Comparison of ENCODE assay signal across 20 cellular contexts in the genomic region with DNA sequence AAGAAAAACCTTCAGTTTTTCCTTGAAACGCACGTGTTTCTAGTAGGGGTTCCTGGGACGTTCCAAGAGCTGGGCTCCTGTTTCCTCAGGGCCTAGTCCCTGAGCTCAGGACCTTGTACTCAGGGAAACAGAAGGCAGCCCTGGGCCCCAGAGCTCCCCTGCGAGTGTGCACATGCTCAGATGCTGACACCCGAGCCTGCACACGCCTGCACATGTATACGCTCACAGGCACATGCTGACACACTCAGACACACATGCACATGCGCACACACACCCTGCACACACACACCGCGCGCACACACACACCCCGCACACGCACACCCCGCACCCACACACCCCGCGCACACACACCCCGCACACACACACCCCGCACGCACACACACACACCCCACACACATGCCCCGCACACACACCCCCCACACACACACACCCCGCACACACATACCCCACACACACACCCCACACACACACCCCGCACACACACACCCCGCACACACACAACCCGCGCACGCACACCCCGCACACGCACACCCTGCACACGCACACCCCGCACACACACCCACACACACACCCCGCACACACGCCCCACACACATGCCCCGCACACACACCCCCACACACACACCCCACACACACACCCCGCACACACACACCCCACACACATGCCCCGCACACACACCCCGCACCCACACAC. TPM values are rescaled to one million over a fixed set of nuclear protein-coding genes. Genes with fewer than 3 reads are reported as not detected.
DNase-seq lines count a peak whose midpoint lies in the region; TF ChIP-seq lines count a peak whose summit lies in the region.
"Had no signal": no experiment of that assay in that cellular context is flagged by ENCODE, and none has a peak within 500 bp of the region (broad histone marks: within the 10 kb centered on the region; RNA-seq: fewer than 3 reads in every experiment).

No MANE protein-coding gene starts in this region.

- peak overlapping the region; percentile 89 for H2AK5ac ChIP-seq in neuronal stem cell (ENCODE audit: low read depth, low read length)

- H3K4me3 ChIP-seq in HEK293 (ENCODE audit: low read depth, low read length): no peak overlapping the region
- H3K4me3 ChIP-seq in neuronal stem cell (ENCODE audit: low read length in 2 of 2): peak overlapping the region in 1 of 2 donors; percentile 66
- H3K4me3 ChIP-seq in right atrium auricular region: no peak overlapping the region
- H3K4me3 ChIP-seq: heart right ventricle had no signal

- H3K23ac ChIP-seq in neuronal stem cell (ENCODE audit: low read depth, low read length, poor library complexity): peak overlapping the region; percentile 74

- H3K79me1 ChIP-seq in neuronal stem cell (ENCODE audit: low read depth, low read length): no peaks in the 10 kb centered on the region

- peak overlapping the region; percentile 84 for H2AFZ ChIP-seq in neuronal stem cell (ENCODE audit: low read length)

- peak overlapping the region; percentile 88 for H3K18ac ChIP-seq in neuronal stem cell (ENCODE audit: low read length)

- H4K91ac ChIP-seq in neuronal stem cell (ENCODE audit: low read depth, low read length, poor library complexity): peak overlapping the region; percentile 89

- DNase-seq in NCI-H82 (lab: John Stamatoyannopoulos, UW) (peak; percentile 7), NCI-H82 treated with DMSO at 0.1 percent for 48 hours (lab: John Stamatoyannopoulos, UW; ENCODE audit: unreplicated experiment) (no peak), neuronal stem cell (ENCODE audit: low spot score) (no peak), right atrium auricular region (ENCODE audit: low spot score) (no peak), nucleus accumbens (lab: John Stamatoyannopoulos, UW) (no peak), HK-2 (ENCODE audit: unreplicated experiment) (no peak)
- DNase-seq: amniotic stem cell; CD4-positive, alpha-beta T cell; central memory CD4-positive, alpha-beta T cell; effector memory CD4-positive, alpha-beta T cell; heart right ventricle; mesendoderm; NCI-H2081 treated with DMSO at 0.1 percent for 48 hours; NCI-H774; SW 1271; WERI-Rb-1 had no signal

- no peak overlapping the region for H2BK120ac ChIP-seq in neuronal stem cell (ENCODE audit: low read depth, low read length)

- peaks cover 8 to 16% (median 14%) of the 10 kb centered on the region in 5 experiments for H3K9me3 Mint-ChIP-seq in brain
- H3K9me3 Mint-ChIP-seq: activated T-helper 17 cell treated with anti-CD3 and anti-CD28 coated beads, Interleukin-2, amount 50 U/mL, for 72 hours; CD4-positive, alpha-beta T cell had no signal

- H3K36me3 ChIP-seq in HEK293 (ENCODE audit: control insufficient read depth in 2 of 2, insufficient read depth in 1 of 2, low read length in 2 of 2): no peaks in the 10 kb centered on the region
- no peaks in the 10 kb centered on the region for H3K36me3 ChIP-seq in neuronal stem cell (replicated peaks in 1 of 2; ENCODE audit: control insufficient read depth in 2 of 2, insufficient read depth in 2 of 2, low read length in 2 of 2)
- H3K36me3 ChIP-seq in right atrium auricular region: no peaks in the 10 kb centered on the region
- H3K36me3 ChIP-seq: heart right ventricle, WERI-Rb-1 had no signal

- H3K9me3 ChIP-seq in HEK293 (ENCODE audit: control insufficient read depth, insufficient read depth, low read depth, low read length) (no peaks in the 10 kb centered on the region), neuronal stem cell (replicated peaks in 1 of 2; ENCODE audit: control insufficient read depth in 2 of 2, insufficient read depth in 1 of 2, low read depth in 1 of 2, low read length in 2 of 2) (peaks cover 0 to 1% of the 10 kb centered on the region in 2 donors), right atrium auricular region (peaks cover 0 to 15% of the 10 kb centered on the region in 2 donors)

- H3K4me1 ChIP-seq in HEK293 (ENCODE audit: control insufficient read depth, insufficient read depth, low read length): 0 out of 2 replicates have a peak, but pooled peaks cover 3% of the 10 kb centered on the region
- H3K4me1 ChIP-seq in neuronal stem cell (ENCODE audit: control insufficient read depth in 2 of 2, insufficient read depth in 1 of 2, low read depth in 1 of 2, low read length in 2 of 2): peaks cover 17 to 28% of the 10 kb centered on the region in 2 donors
- no peaks in the 10 kb centered on the region for H3K4me1 ChIP-seq in right atrium auricular region

- WGBS in neuronal stem cell (ENCODE audit: extremely low coverage in 2 of 2, insufficient read length in 2 of 2, insufficient replicate concordance in 1 of 2), 2 donors: 100% methylated on average over 1 of the region's 36 CpGs; no CpG with 5 or more reads in 1 of the 2 donors

- H3K36me3 Mint-ChIP-seq in brain: peaks cover 8% of the 10 kb centered on the region

- H3K27ac Mint-ChIP-seq in brain: peak overlapping the region in 4 of 5 experiments; percentile 10 to 78 (median 51)
- H3K27ac Mint-ChIP-seq: activated T-helper 17 cell treated with anti-CD3 and anti-CD28 coated beads, Interleukin-2, amount 50 U/mL, for 72 hours; CD4-positive, alpha-beta T cell had no signal

- CTCF ChIA-PET in HEK293 (lab: Yijun Ruan, JAX): interaction anchor here (0.6 to 1.2 kb wide), 2 partner anchors 10 to 134 kb away, joined by 3 read pairs; no protein-coding TSS in a partner anchor

- H3K4me2 ChIP-seq in neuronal stem cell (ENCODE audit: insufficient read depth, low read length, poor library complexity, severe bottlenecking): no peak overlapping the region

- H3K27ac ChIP-seq in HEK293 (ENCODE audit: extremely low read depth, low read depth, low read length) (no peak overlapping the region), neuronal stem cell (replicated peaks; ENCODE audit: low read length) (no peak overlapping the region), right atrium auricular region (no peak overlapping the region)
- H3K27ac ChIP-seq: heart right ventricle, WERI-Rb-1 had no signal

- no peak overlapping the region for H3K4me3 Mint-ChIP-seq in brain
- H3K4me3 Mint-ChIP-seq: activated T-helper 17 cell treated with anti-CD3 and anti-CD28 coated beads, Interleukin-2, amount 50 U/mL, for 72 hours; CD4-positive, alpha-beta T cell; neural crest cell had no signal

- peak overlapping the region; percentile 8 for H2BK15ac ChIP-seq in neuronal stem cell (ENCODE audit: low read length)

- no peaks in the 10 kb centered on the region for H3K27me3 ChIP-seq in neuronal stem cell (ENCODE audit: control insufficient read depth in 3 of 3, insufficient read depth in 3 of 3, low read depth in 1 of 3, low read length in 3 of 3)
- H3K27me3 ChIP-seq in right atrium auricular region: no peaks in the 10 kb centered on the region

- H2BK5ac ChIP-seq in neuronal stem cell (ENCODE audit: low read length): no peak overlapping the region

- TF ChIP-seq CTCF in HEK293 (tag by site-specific recombination; IDR thresholded peaks at IDR 0.05) (no peak), brain (conservative IDR thresholded peaks at IDR 0.05) (no peak), right atrium auricular region (IDR thresholded peaks at IDR 0.05) (no peak)

- peak overlapping the region; percentile 26 for H4K8ac ChIP-seq in neuronal stem cell (ENCODE audit: low read depth, low read length)

- H3K4me1 Mint-ChIP-seq in brain: peaks cover 32% of the 10 kb centered on the region
- H3K4me1 Mint-ChIP-seq: activated T-helper 17 cell treated with anti-CD3 and anti-CD28 coated beads, Interleukin-2, amount 50 U/mL, for 72 hours had no signal

- POLR2A ChIA-PET in HEK293 (lab: Yijun Ruan, JAX): no interaction called here

- peaks cover 3% of the 10 kb centered on the region for H3K27me3 Mint-ChIP-seq in brain
- H3K27me3 Mint-ChIP-seq: activated T-helper 17 cell treated with anti-CD3 and anti-CD28 coated beads, Interleukin-2, amount 50 U/mL, for 72 hours; CD4-positive, alpha-beta T cell had no signal

- no peak overlapping the region for H3K9ac ChIP-seq in neuronal stem cell (ENCODE audit: low read depth, low read length, poor library complexity)

- H3K4ac ChIP-seq in neuronal stem cell (ENCODE audit: low read length): peak overlapping the region; percentile 44

- H3K14ac ChIP-seq in neuronal stem cell (ENCODE audit: low read length): peak overlapping the region; percentile 97

- peak overlapping the region; percentile 95 for H2BK12ac ChIP-seq in neuronal stem cell (ENCODE audit: low read length)

TF ChIP-seq in HEK293, 187 proteins besides CTCF, POLR2A, EP300 and RAD21:
- TF ChIP-seq, protein P1, sequence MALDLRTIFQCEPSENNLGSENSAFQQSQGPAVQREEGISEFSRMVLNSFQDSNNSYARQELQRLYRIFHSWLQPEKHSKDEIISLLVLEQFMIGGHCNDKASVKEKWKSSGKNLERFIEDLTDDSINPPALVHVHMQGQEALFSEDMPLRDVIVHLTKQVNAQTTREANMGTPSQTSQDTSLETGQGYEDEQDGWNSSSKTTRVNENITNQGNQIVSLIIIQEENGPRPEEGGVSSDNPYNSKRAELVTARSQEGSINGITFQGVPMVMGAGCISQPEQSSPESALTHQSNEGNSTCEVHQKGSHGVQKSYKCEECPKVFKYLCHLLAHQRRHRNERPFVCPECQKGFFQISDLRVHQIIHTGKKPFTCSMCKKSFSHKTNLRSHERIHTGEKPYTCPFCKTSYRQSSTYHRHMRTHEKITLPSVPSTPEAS (tag by site-specific recombination; IDR thresholded peaks at IDR 0.05): 0 out of 2 replicates have a peak, but pooled peaks have one; percentile 35
- TF ChIP-seq, protein P2, sequence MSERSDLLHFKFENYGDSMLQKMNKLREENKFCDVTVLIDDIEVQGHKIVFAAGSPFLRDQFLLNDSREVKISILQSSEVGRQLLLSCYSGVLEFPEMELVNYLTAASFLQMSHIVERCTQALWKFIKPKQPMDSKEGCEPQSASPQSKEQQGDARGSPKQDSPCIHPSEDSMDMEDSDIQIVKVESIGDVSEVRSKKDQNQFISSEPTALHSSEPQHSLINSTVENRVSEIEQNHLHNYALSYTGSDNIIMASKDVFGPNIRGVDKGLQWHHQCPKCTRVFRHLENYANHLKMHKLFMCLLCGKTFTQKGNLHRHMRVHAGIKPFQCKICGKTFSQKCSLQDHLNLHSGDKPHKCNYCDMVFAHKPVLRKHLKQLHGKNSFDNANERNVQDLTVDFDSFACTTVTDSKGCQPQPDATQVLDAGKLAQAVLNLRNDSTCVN (tag by site-specific recombination; optimal IDR thresholded peaks at IDR 0.05): no peak

RNA-seq across cellular contexts. Expression of a gene that starts 52.2 kb away (rescaled TPM):
- polyA plus RNA-seq in brain (ENCODE audit: insufficient read depth, low read depth, low replicate concordance): 11.9 TPM
- not detected for polyA plus RNA-seq in neuronal stem cell (2013, experiment 1 of 2)
- not detected for polyA plus RNA-seq in neuronal stem cell (2013, experiment 2 of 2)
- total RNA-seq in right atrium auricular region: not detected
- total RNA-seq: activated T-helper 17 cell treated with anti-CD3 and anti-CD28 coated beads, Interleukin-2, amount 50 U/mL, for 72 hours; CD4-positive, alpha-beta T cell; heart right ventricle; neural crest cell had no signal
